In the genomic region with DNA sequence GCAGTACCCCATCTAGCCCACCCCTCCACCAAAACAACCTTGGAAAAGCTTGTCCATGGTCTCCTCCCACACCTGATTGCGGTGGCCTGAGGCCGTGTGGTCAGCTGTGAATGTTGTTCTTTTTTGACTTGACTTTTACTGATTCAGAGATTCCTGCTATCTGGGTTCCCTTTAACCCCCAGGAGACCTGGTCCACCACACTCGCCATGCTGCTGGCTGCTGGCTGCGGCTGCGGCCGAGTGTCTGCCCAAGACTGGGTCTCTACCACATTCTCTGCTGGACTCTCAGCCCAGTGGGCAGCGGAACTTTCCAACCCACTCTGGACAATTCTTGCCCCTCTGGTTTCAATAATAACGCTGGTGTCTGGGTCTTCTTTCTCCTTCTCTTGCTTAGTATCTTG, we compare ENCODE assay signal across 22 cellular contexts. TPM values are rescaled to one million over a fixed set of nuclear protein-coding genes. Genes with fewer than 3 reads are reported as not detected.
A peak's percentile ranks its signal among the peaks of the same experiment; 100 is the strongest.
DNase-seq lines count a peak whose midpoint lies in the region; FAIRE-seq and TF ChIP-seq lines count a peak whose summit lies in the region.
"Had no signal": no experiment of that assay in that cellular context is flagged by ENCODE, and none has a peak within 500 bp of the region (broad histone marks: within the 10 kb centered on the region; RNA-seq: fewer than 3 reads in every experiment).

No MANE protein-coding gene starts in this region.

- H3K9me3 ChIP-seq in astrocyte (ENCODE audit: insufficient read depth, low read depth, low read length): no peaks in the 10 kb centered on the region
- no peaks in the 10 kb centered on the region for H3K9me3 ChIP-seq in PC-9 (ENCODE audit: insufficient read depth, low read depth)
- H3K9me3 ChIP-seq: BE2C, HAP-1 had no signal

- DNase-seq in astrocyte (ENCODE audit: low read depth): no peak
- peak; percentile 41 for DNase-seq in islet precursor cell
- no peak for DNase-seq in substantia nigra (lab: John Stamatoyannopoulos, UW)
- no peak for DNase-seq in PC-9
- DNase-seq in cerebellar cortex (ENCODE audit: low spot score): no peak
- DNase-seq in SKM-1 treated with dmso at 0.1 percent for 144 hours (lab: John Stamatoyannopoulos, UW; ENCODE audit: unreplicated experiment): no peak
- DNase-seq: ACHN; BE2C; C1 segment of cervical spinal cord; CD4-positive, CD25-positive, alpha-beta regulatory T cell; CD8-positive, alpha-beta memory T cell; COR-L47; DMS 273 treated with DMSO at 0.1 percent for 48 hours; DMS53; DND-41; EL; GM23248 had no signal

- no peak overlapping the region for H3K9ac ChIP-seq in astrocyte (ENCODE audit: low read length)
- H3K9ac ChIP-seq: GM23248 had no signal

- FAIRE-seq in astrocyte (lab: Jason Lieb, UNC): no peak
- FAIRE-seq: A204.1, GM12878, GM19239 had no signal

- H3K4me1 ChIP-seq in astrocyte (ENCODE audit: insufficient read depth, low read length) (no peaks in the 10 kb centered on the region), PC-9 (replicated peaks; ENCODE audit: insufficient read depth) (no peaks in the 10 kb centered on the region)
- H3K4me1 ChIP-seq: BE2C, HAP-1 had no signal

- H3K27ac ChIP-seq in astrocyte (ENCODE audit: low read depth, low read length) (no peak overlapping the region), substantia nigra (ENCODE audit: low read depth, low read length, poor library complexity, severe bottlenecking) (peak overlapping the region; percentile 27), PC-9 (no peak overlapping the region)
- H3K27ac ChIP-seq: GM23248 had no signal

- no peaks in the 10 kb centered on the region; the same call in 1 of the 2 replicates for H3F3A ChIP-seq in PC-9 (ENCODE audit: insufficient read depth, low read depth)

- no peak overlapping the region for H3K4me3 ChIP-seq in astrocyte (ENCODE audit: insufficient read depth, low read depth, low read length)
- H3K4me3 ChIP-seq in PC-9: no peak overlapping the region
- H3K4me3 ChIP-seq: GM12878, GM23248, HAP-1 had no signal

- CTCF ChIA-PET in PC-9 (lab: Charles Lee): interaction anchor here (0.7 kb wide), 1 partner anchor 303 kb away, joined by 5 read pairs; no protein-coding TSS in a partner anchor

- H2AFZ ChIP-seq in astrocyte (ENCODE audit: low read depth, low read length) (no peak overlapping the region), PC-9 (no peak overlapping the region)
- H2AFZ ChIP-seq: GM23248 had no signal

- no peaks in the 10 kb centered on the region for H3K36me3 Mint-ChIP-seq in astrocyte (ENCODE audit: low read depth, unreplicated experiment)
- H3K36me3 Mint-ChIP-seq: CD4-positive, CD25-positive, alpha-beta regulatory T cell; CD8-positive, alpha-beta memory T cell had no signal

- no peak for TF ChIP-seq CTCF in astrocyte (IDR thresholded peaks at IDR 0.05; ENCODE audit: insufficient read depth, low read depth, low read length)
- no peak for TF ChIP-seq CTCF in PC-9 (conservative IDR thresholded peaks at IDR 0.05)

- no peaks in the 10 kb centered on the region for H3K9me3 Mint-ChIP-seq in astrocyte (ENCODE audit: unreplicated experiment)
- H3K9me3 Mint-ChIP-seq: CD4-positive, CD25-positive, alpha-beta regulatory T cell; CD8-positive, alpha-beta memory T cell had no signal

- no peaks in the 10 kb centered on the region for H3K9me2 ChIP-seq in PC-9 (ENCODE audit: insufficient read depth)

- H3K27me3 ChIP-seq in astrocyte (ENCODE audit: insufficient read depth, low read length): no peaks in the 10 kb centered on the region
- H3K27me3 ChIP-seq in PC-9 (ENCODE audit: insufficient read depth, low read depth): no peaks in the 10 kb centered on the region
- H3K27me3 ChIP-seq: BE2C had no signal

- no peak overlapping the region for H3K4me3 Mint-ChIP-seq in astrocyte (ENCODE audit: unreplicated experiment)
- H3K4me3 Mint-ChIP-seq: CD4-positive, CD25-positive, alpha-beta regulatory T cell; CD8-positive, alpha-beta memory T cell had no signal

- POLR2A ChIA-PET in PC-9 (lab: Charles Lee; ENCODE audit: unreplicated experiment): no interaction called here

- intact Hi-C loops in PC-9 (cut with micrococcal nuclease; ENCODE audit: unreplicated experiment): loop anchor here (5.0 kb wide), 1 partner anchor 1535 kb away; no protein-coding TSS in a partner anchor

- peaks cover 7% of the 10 kb centered on the region for H3K27me3 Mint-ChIP-seq in astrocyte (ENCODE audit: low read depth, unreplicated experiment)

- no peaks in the 10 kb centered on the region for H3K79me2 ChIP-seq in astrocyte (ENCODE audit: insufficient read depth, low read length)
- no peaks in the 10 kb centered on the region for H3K79me2 ChIP-seq in PC-9 (ENCODE audit: low read depth)

- H3K36me3 ChIP-seq in astrocyte (ENCODE audit: insufficient read depth, low read length) (no peaks in the 10 kb centered on the region), PC-9 (ENCODE audit: low read depth) (no peaks in the 10 kb centered on the region)
- H3K36me3 ChIP-seq: BE2C, HAP-1 had no signal

- no TSS peak for BruUV-seq in PC-9 (replicated peaks; lab: Mats Ljungman, UMichigan)

- peak overlapping the region; percentile 51 for H3K27ac Mint-ChIP-seq in astrocyte (ENCODE audit: unreplicated experiment)
- H3K27ac Mint-ChIP-seq: CD4-positive, CD25-positive, alpha-beta regulatory T cell; CD8-positive, alpha-beta memory T cell had no signal

- H3K4me1 Mint-ChIP-seq in astrocyte (ENCODE audit: low read depth, unreplicated experiment): peaks cover 12% of the 10 kb centered on the region

- H4K20me1 ChIP-seq in astrocyte (ENCODE audit: insufficient read depth, low read length) (no peaks in the 10 kb centered on the region), PC-9 (ENCODE audit: insufficient read depth) (no peaks in the 10 kb centered on the region)

- H3K4me2 ChIP-seq in astrocyte (ENCODE audit: low read length): no peak overlapping the region
- no peak overlapping the region for H3K4me2 ChIP-seq in PC-9

RNA-seq across cellular contexts. Expression of a gene that starts 28.4 kb away (rescaled TPM):
- total RNA-seq in astrocyte (42.2 and 70.9 TPM in 2 replicates), PC-9 (2021) (0.23 and 0.44 TPM in 2 replicates)
- total RNA-seq: CD4-positive, CD25-positive, alpha-beta regulatory T cell; CD8-positive, alpha-beta memory T cell; GM12878; HT-29 had no signal

Comparison
In these comparisons a context has a peak if more than half of its experiments do, and no peak if none do; other contexts are left out.
1. RNA of a gene that starts 28.4 kb away (total RNA-seq): 42.2 to 70.9 TPM in astrocyte; 0.23 to 0.44 TPM in PC-9; every median in the first group is over 10 times any median in the second.